Comparison of ENCODE assay signal across 9 cellular contexts in the genomic region with DNA sequence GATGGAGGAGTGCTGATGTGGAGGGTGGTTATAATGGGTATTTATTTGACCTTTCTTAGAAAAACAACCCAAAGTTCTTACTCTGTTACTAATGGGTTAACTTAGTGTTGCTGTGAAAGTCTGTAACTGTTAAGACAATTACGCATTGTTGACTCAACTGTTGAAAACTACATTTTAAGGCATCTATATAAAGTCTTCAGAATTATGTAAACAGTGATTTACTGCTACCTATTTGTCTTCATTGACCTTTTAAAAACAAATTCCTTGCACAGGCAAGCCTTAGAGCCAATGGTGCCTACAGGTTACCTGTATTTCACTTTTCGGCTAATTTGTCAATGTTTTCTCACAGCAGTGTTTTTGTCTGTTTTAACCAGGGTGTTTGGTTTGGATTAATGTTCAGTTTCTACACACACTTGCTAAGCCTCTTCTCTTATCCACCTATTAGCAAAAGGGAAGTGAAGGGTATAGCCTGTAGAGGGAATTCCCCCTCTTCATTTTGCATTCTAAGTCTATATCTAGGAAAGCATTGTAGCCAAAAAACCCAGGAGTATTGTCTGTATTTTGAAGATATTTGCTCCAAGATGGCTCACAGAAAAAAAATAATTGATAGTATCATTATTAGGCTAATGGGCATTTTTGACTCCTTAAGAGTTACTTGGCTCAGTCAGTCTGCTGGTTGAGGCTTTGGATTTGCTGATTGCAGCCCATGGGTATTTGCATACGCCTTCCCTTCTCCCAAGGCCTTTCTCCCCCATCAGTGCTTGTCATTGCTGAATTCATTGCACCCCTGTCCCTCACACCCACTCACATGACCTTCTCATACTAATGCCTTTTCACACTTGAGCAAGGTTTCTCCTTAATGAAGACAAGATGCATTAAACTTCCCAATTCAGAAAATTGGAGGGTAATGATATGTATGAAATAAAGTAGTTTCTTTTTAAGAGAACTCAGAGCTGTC. TPM values are rescaled to one million over a fixed set of nuclear protein-coding genes. Genes with fewer than 3 reads are reported as not detected.
DNase-seq lines count a peak whose midpoint lies in the region; ATAC-seq lines count a peak whose summit lies in the region.
"Had no signal": no experiment of that assay in that cellular context is flagged by ENCODE, and none has a peak within 500 bp of the region (broad histone marks: within the 10 kb centered on the region; RNA-seq: fewer than 3 reads in every experiment).

No MANE protein-coding gene starts in this region.

- peak; percentile 64 for ATAC-seq in GM18868 (IDR thresholded peaks at IDR 0.05; ENCODE audit: unreplicated experiment)
- ATAC-seq in GM21786 (IDR thresholded peaks at IDR 0.05; ENCODE audit: unreplicated experiment), result peak; percentile 45
- peak; percentile 41 for ATAC-seq in HG03432 (IDR thresholded peaks at IDR 0.05; ENCODE audit: unreplicated experiment)
- ATAC-seq: left ventricle myocardium superior had no signal

- H3K4me2 ChIP-seq in mesenchymal stem cell (ENCODE audit: low read length, poor library complexity, severe bottlenecking), result no peak overlapping the region

- H3K18ac ChIP-seq in mesenchymal stem cell (ENCODE audit: low read depth in 1 of 2, low read length in 2 of 2), result no peak overlapping the region

- peaks cover 11% of the 10 kb centered on the region for H3K79me1 ChIP-seq in mesenchymal stem cell (replicated peaks; ENCODE audit: low read length, poor library complexity, severe bottlenecking)

- DNase-seq in mesenchymal stem cell (no peak), DMS 273 (lab: John Stamatoyannopoulos, UW; ENCODE audit: unreplicated experiment) (no peak), kidney glomerular epithelial cell (lab: John Stamatoyannopoulos, UW) (no peak)
- DNase-seq in activated effector memory CD4-positive, alpha-beta T cell treated with Interleukin-2 at 50 U/mL for 16 hours, result no peak
- DNase-seq: left ventricle myocardium superior, WERI-Rb-1 had no signal

- H3K14ac ChIP-seq in mesenchymal stem cell (ENCODE audit: low read length in 2 of 2), result no peak overlapping the region

- no peak overlapping the region for H2AK5ac ChIP-seq in mesenchymal stem cell (ENCODE audit: low read length, severe bottlenecking)

- H4K91ac ChIP-seq in mesenchymal stem cell (ENCODE audit: low read length), result no peak overlapping the region

- H3K27ac ChIP-seq in mesenchymal stem cell (ENCODE audit: low read length, poor library complexity, severe bottlenecking), result peak overlapping the region; percentile 19
- H3K27ac ChIP-seq: WERI-Rb-1 had no signal

- no peaks in the 10 kb centered on the region for H3K27me3 ChIP-seq in mesenchymal stem cell (ENCODE audit: control insufficient read depth in 1 of 2, insufficient read depth in 1 of 2, low read length in 2 of 2)

- no peak overlapping the region for H2BK120ac ChIP-seq in mesenchymal stem cell (ENCODE audit: low read depth, low read length)

- H2BK15ac ChIP-seq in mesenchymal stem cell (ENCODE audit: low read depth, poor library complexity, severe bottlenecking), result no peak overlapping the region

- H3K23ac ChIP-seq in mesenchymal stem cell (ENCODE audit: low read length in 2 of 2), result peak overlapping the region in 1 of 2 experiments; percentile 12

- H2BK12ac ChIP-seq in mesenchymal stem cell (ENCODE audit: low read length in 2 of 2), result no peak overlapping the region

- no peak overlapping the region for H3K4me3 ChIP-seq in mesenchymal stem cell (ENCODE audit: insufficient read depth in 1 of 2, low read depth in 1 of 2, low read length in 2 of 2)

- H3K4ac ChIP-seq in mesenchymal stem cell (ENCODE audit: low read depth in 1 of 2, low read length in 2 of 2), result no peak overlapping the region

- peaks cover 6% of the 10 kb centered on the region for H3K4me1 ChIP-seq in mesenchymal stem cell (ENCODE audit: control insufficient read depth, insufficient read depth, low read depth, low read length)

- peaks cover 0 to 3% of the 10 kb centered on the region in 2 experiments for H3K36me3 ChIP-seq in mesenchymal stem cell (ENCODE audit: control insufficient read depth in 1 of 2, insufficient read depth in 2 of 2, low read depth in 1 of 2, low read length in 2 of 2)
- H3K36me3 ChIP-seq: WERI-Rb-1 had no signal

- H3K9me3 ChIP-seq in mesenchymal stem cell (ENCODE audit: control insufficient read depth, low read length), result no peaks in the 10 kb centered on the region

- no peak overlapping the region for H3K9ac ChIP-seq in mesenchymal stem cell (ENCODE audit: low read length)

- no peak overlapping the region for H2AFZ ChIP-seq in mesenchymal stem cell (ENCODE audit: low read depth, low read length)

- H4K8ac ChIP-seq in mesenchymal stem cell (ENCODE audit: low read length), result no peak overlapping the region

- H2BK5ac ChIP-seq in mesenchymal stem cell (ENCODE audit: low read depth, low read length, poor library complexity, severe bottlenecking), result no peak overlapping the region

- 100% methylated on average over 1 of the region's 3 CpGs for WGBS in mesenchymal stem cell

RNA-seq across cellular contexts. Expression of a gene that starts 30.5 kb away (rescaled TPM):
- 20.2 TPM for polyA plus RNA-seq in mesenchymal stem cell (2013, experiment 1 of 2)
- 18.9 TPM for polyA plus RNA-seq in mesenchymal stem cell (2013, experiment 2 of 2)
